26 cellular contexts compared by ENCODE assay signal in the genomic region with DNA sequence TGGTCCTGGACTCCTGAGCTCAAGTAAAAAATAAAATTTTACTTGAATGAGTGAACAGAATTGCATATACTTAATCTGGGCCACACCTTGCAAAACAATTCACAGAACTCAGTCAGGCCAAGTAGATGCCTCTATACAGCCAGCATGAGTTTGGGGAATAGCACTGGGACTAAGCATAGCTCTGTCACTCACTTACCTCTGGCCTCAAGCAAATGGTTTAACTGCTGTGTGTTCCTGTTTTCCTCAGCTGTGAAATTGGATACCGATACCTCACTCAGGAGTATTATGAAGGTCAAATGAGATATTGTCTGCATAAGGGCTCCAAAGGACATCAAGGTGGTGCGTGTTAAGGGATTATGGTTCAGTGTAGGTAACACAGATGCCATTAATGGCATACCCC. TPM values are rescaled to one million over a fixed set of nuclear protein-coding genes. Genes with fewer than 3 reads are reported as not detected.
"Had no signal": no experiment of that assay in that cellular context is flagged by ENCODE, and none has a peak within 500 bp of the region (broad histone marks: within the 10 kb centered on the region; RNA-seq: fewer than 3 reads in every experiment).

No MANE protein-coding gene starts in this region.

- H3K9ac ChIP-seq: KMS-11, SK-N-SH had no signal

- H3K4me1 ChIP-seq: Peyer's patch had no signal

- H3K36me3 ChIP-seq: MG63, Peyer's patch, SJCRH30, WERI-Rb-1 had no signal

- H3K9me3 ChIP-seq: MG63, Peyer's patch, SJCRH30, SK-N-SH had no signal

- H3K27me3 ChIP-seq: MG63, Peyer's patch, SJCRH30 had no signal

- H3K4me2 ChIP-seq: KMS-11, SK-N-SH had no signal

- DNase-seq: activated CD4-positive, alpha-beta memory T cell treated with anti-CD3 and anti-CD28 coated beads, Interleukin-2, amount 10 ng/mL, durations not matched to agents 7 days and 5 days; activated CD4-positive, alpha-beta T cell treated with anti-CD3 and anti-CD28 coated beads for 36 hours; activated CD4-positive, alpha-beta T cell treated with anti-CD3 and anti-CD28 coated beads, Interleukin-2, amount 50 U/mL, for 1 hour; activated gamma-delta T cell; activated naive CD4-positive, alpha-beta T cell treated with anti-CD3 and anti-CD28 coated beads for 36 hours; activated T-cell treated with anti-CD3 and anti-CD28 coated beads for 4 hours; activated T-cell treated with anti-CD3 and anti-CD28 coated beads, Interleukin-2, amount 50 U/mL, for 48 hours; amygdala; MG63; MV-4-11; NCI-H1092 treated with DMSO at 0.1 percent for 48 hours; NCI-H1417 treated with DMSO at 0.1 percent for 48 hours; NCI-H2029; Peyer's patch; Right ventricle myocardium superior; SK-N-SH; T-helper 1 cell; WERI-Rb-1 had no signal

- H3K27ac ChIP-seq: KMS-11, Peyer's patch, RWPE1, SJCRH30, WERI-Rb-1 had no signal

- H3K4me3 ChIP-seq: MG63, Peyer's patch, SJCRH30 had no signal

- H3K9me2 ChIP-seq: SK-N-SH had no signal

RNA-seq across cellular contexts. Expression of a gene that starts 10.9 kb away (rescaled TPM):
- total RNA-seq: activated CD4-positive, alpha-beta memory T cell treated with anti-CD3 and anti-CD28 coated beads, Interleukin-2, amount 10 ng/mL, durations not matched to agents 7 days and 5 days; activated CD4-positive, alpha-beta T cell treated with anti-CD3 and anti-CD28 coated beads for 36 hours; activated CD8-positive, alpha-beta memory T cell treated with anti-CD3 and anti-CD28 coated beads for 36 hours; activated naive CD4-positive, alpha-beta T cell treated with anti-CD3 and anti-CD28 coated beads for 36 hours; activated T-helper 17 cell treated with anti-CD3 and anti-CD28 coated beads, Interleukin-2, amount 50 U/mL, for 72 hours; NCI-H460; T-helper 2 cell treated with Interferon-gamma antibody and Interleukin-4, amounts not matched to agents 100 ng/mL and 5 ng/mL, for 36 hours had no signal
- polyA plus RNA-seq: IgD-negative memory B cell, SK-N-SH had no signal
